In the genomic region with DNA sequence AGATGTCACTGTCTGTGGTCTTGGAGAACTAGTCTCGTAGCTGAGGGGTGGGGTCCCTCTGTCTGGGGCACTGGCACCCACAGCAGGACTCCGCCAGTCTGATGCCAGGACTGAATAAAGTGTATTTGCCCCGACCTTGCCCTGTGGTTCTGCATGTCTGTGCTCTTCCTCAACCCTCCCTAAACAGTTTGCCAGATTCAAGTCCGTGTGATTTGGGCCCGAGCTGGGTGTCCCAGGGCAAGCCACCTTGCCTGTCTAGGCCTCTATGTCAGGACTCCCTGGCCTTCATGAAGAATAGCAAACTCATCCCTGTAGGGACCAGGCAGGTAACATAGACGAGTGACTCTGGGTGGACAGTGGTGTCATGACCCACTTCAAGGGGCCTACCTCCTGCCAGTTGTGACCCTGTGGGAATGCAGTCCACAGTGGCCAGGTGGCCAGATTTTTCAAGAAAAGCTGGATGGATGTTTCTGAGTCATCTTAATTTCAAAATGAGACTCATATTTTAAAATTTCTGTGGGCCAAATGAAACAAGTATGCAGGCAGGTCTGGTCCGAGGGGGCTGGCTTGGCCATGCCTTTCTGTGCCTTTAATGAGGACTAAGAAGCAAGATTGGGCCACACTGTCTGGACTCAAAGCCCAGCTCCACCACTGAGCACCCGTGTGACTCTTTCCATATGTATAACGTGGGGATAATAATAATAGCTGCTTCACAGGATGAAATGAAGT, we compare ENCODE assay signal across 9 cellular contexts. TPM values are rescaled to one million over a fixed set of nuclear protein-coding genes. Genes with fewer than 3 reads are reported as not detected.
DNase-seq lines count a peak whose midpoint lies in the region; ATAC-seq and TF ChIP-seq lines count a peak whose summit lies in the region.
"Had no signal": no experiment of that assay in that cellular context is flagged by ENCODE, and none has a peak within 500 bp of the region (broad histone marks: within the 10 kb centered on the region; RNA-seq: fewer than 3 reads in every experiment).

No MANE protein-coding gene starts in this region.

- no peak overlapping the region for H3K27ac Mint-ChIP-seq in activated CD4-positive, alpha-beta memory T cell treated with anti-CD3 and anti-CD28 coated beads for 36 hours
- H3K27ac Mint-ChIP-seq in activated CD4-positive, alpha-beta memory T cell treated with anti-CD3 and anti-CD28 coated beads, Interleukin-2, amount 10 ng/mL, durations not matched to agents 7 days and 5 days = no peak overlapping the region
- H3K27ac Mint-ChIP-seq in stimulated activated effector memory CD8-positive, alpha-beta T cell treated with anti-CD3 and anti-CD28 coated beads, Interleukin-12 subunit alpha, Interleukin-12 subunit beta, amount 100 ng/mL, for 72 hours = peak overlapping the region; percentile 16

- DNase-seq in activated CD4-positive, alpha-beta memory T cell treated with anti-CD3 and anti-CD28 coated beads for 36 hours = no peak
- DNase-seq in activated CD4-positive, alpha-beta memory T cell treated with anti-CD3 and anti-CD28 coated beads, Interleukin-2, amount 10 ng/mL, durations not matched to agents 7 days and 5 days = no peak
- DNase-seq in fibroblast of pulmonary artery (ENCODE audit: low read depth) (no peak), NCI-H2107 (lab: John Stamatoyannopoulos, UW) (no peak), GOT3 (lab: John Stamatoyannopoulos, UW) (no peak)
- no peak for DNase-seq in stimulated activated effector memory CD8-positive, alpha-beta T cell treated with anti-CD3 and anti-CD28 coated beads, Interleukin-12 subunit alpha, Interleukin-12 subunit beta, amount 100 ng/mL, for 72 hours (ENCODE audit: low spot score in 2 of 2)
- DNase-seq: NCI-H2029 treated with DMSO at 0.1 percent for 48 hours had no signal

- CTCF ChIA-PET in activated CD4-positive, alpha-beta memory T cell treated with anti-CD3 and anti-CD28 coated beads for 36 hours (lab: Charles Lee) = interaction anchor here (0.8 to 5.1 kb wide), 7 partner anchors 17 to 59 kb away, joined by 3 to 37 read pairs (median 13); a partner anchor contains a TSS
- CTCF ChIA-PET in activated CD4-positive, alpha-beta memory T cell treated with anti-CD3 and anti-CD28 coated beads, Interleukin-2, amount 10 ng/mL, durations not matched to agents 7 days and 5 days (lab: Charles Lee) = interaction anchor here (0.7 to 3.7 kb wide), 6 partner anchors 26 to 88 kb away, joined by 3 to 17 read pairs (median 4); a partner anchor contains a TSS

- peak overlapping the region; percentile 83 for H3K4me3 ChIP-seq in WI38 (ENCODE audit: low read depth, low read length)
- H3K4me3 ChIP-seq in fibroblast of pulmonary artery (replicated peaks; ENCODE audit: low read depth, low read length) = peak overlapping the region; percentile 71

- peaks cover 13% of the 10 kb centered on the region for H3K4me1 Mint-ChIP-seq in activated CD4-positive, alpha-beta memory T cell treated with anti-CD3 and anti-CD28 coated beads for 36 hours (ENCODE audit: low read depth)
- peaks cover 33% of the 10 kb centered on the region for H3K4me1 Mint-ChIP-seq in activated CD4-positive, alpha-beta memory T cell treated with anti-CD3 and anti-CD28 coated beads, Interleukin-2, amount 10 ng/mL, durations not matched to agents 7 days and 5 days
- peaks cover 29% of the 10 kb centered on the region for H3K4me1 Mint-ChIP-seq in stimulated activated effector memory CD8-positive, alpha-beta T cell treated with anti-CD3 and anti-CD28 coated beads, Interleukin-12 subunit alpha, Interleukin-12 subunit beta, amount 100 ng/mL, for 72 hours

- TF ChIP-seq CTCF in WI38 (IDR thresholded peaks at IDR 0.05; ENCODE audit: low read depth, low read length) = no peak
- no peak for TF ChIP-seq CTCF in fibroblast of pulmonary artery (IDR thresholded peaks at IDR 0.05; ENCODE audit: low read length, missing control alignments)

- H3K27me3 Mint-ChIP-seq in activated CD4-positive, alpha-beta memory T cell treated with anti-CD3 and anti-CD28 coated beads for 36 hours = no peaks in the 10 kb centered on the region
- peaks cover 8% of the 10 kb centered on the region for H3K27me3 Mint-ChIP-seq in activated CD4-positive, alpha-beta memory T cell treated with anti-CD3 and anti-CD28 coated beads, Interleukin-2, amount 10 ng/mL, durations not matched to agents 7 days and 5 days

- H3K4me3 Mint-ChIP-seq in activated CD4-positive, alpha-beta memory T cell treated with anti-CD3 and anti-CD28 coated beads for 36 hours = peak overlapping the region; percentile 46
- H3K4me3 Mint-ChIP-seq in activated CD4-positive, alpha-beta memory T cell treated with anti-CD3 and anti-CD28 coated beads, Interleukin-2, amount 10 ng/mL, durations not matched to agents 7 days and 5 days = no peak overlapping the region
- H3K4me3 Mint-ChIP-seq in stimulated activated effector memory CD8-positive, alpha-beta T cell treated with anti-CD3 and anti-CD28 coated beads, Interleukin-12 subunit alpha, Interleukin-12 subunit beta, amount 100 ng/mL, for 72 hours = peak overlapping the region; percentile 78

- no peak for ATAC-seq in stimulated activated effector memory CD8-positive, alpha-beta T cell treated with anti-CD3 and anti-CD28 coated beads, Interleukin-12 subunit alpha, Interleukin-12 subunit beta, amount 100 ng/mL, for 72 hours
- no peak for ATAC-seq in HG02798 (IDR thresholded peaks at IDR 0.05; ENCODE audit: poor library complexity, unreplicated experiment)

- intact Hi-C loops in activated CD4-positive, alpha-beta memory T cell treated with anti-CD3 and anti-CD28 coated beads for 36 hours (cut with micrococcal nuclease) = no loop called here

- POLR2A ChIA-PET in activated CD4-positive, alpha-beta memory T cell treated with anti-CD3 and anti-CD28 coated beads for 36 hours (lab: Charles Lee) = no interaction called here
- POLR2A ChIA-PET in activated CD4-positive, alpha-beta memory T cell treated with anti-CD3 and anti-CD28 coated beads, Interleukin-2, amount 10 ng/mL, durations not matched to agents 7 days and 5 days (lab: Charles Lee) = interaction anchor here (3.1 kb wide), 1 partner anchor 30 kb away, joined by 11 read pairs; no protein-coding TSS in a partner anchor

- H3K9me3 Mint-ChIP-seq in activated CD4-positive, alpha-beta memory T cell treated with anti-CD3 and anti-CD28 coated beads for 36 hours = no peaks in the 10 kb centered on the region
- no peaks in the 10 kb centered on the region for H3K9me3 Mint-ChIP-seq in activated CD4-positive, alpha-beta memory T cell treated with anti-CD3 and anti-CD28 coated beads, Interleukin-2, amount 10 ng/mL, durations not matched to agents 7 days and 5 days
- H3K9me3 Mint-ChIP-seq in stimulated activated effector memory CD8-positive, alpha-beta T cell treated with anti-CD3 and anti-CD28 coated beads, Interleukin-12 subunit alpha, Interleukin-12 subunit beta, amount 100 ng/mL, for 72 hours = no peaks in the 10 kb centered on the region

- H3K36me3 Mint-ChIP-seq in activated CD4-positive, alpha-beta memory T cell treated with anti-CD3 and anti-CD28 coated beads for 36 hours = no peaks in the 10 kb centered on the region
- no peaks in the 10 kb centered on the region for H3K36me3 Mint-ChIP-seq in activated CD4-positive, alpha-beta memory T cell treated with anti-CD3 and anti-CD28 coated beads, Interleukin-2, amount 10 ng/mL, durations not matched to agents 7 days and 5 days (ENCODE audit: low read depth)
- H3K36me3 Mint-ChIP-seq in stimulated activated effector memory CD8-positive, alpha-beta T cell treated with anti-CD3 and anti-CD28 coated beads, Interleukin-12 subunit alpha, Interleukin-12 subunit beta, amount 100 ng/mL, for 72 hours = peaks cover 20% of the 10 kb centered on the region

RNA-seq across cellular contexts. Expression of a gene that starts 3.4 kb away (rescaled TPM):
- 1 to 10 TPM; 4.4 to 4.7 TPM for total RNA-seq in activated CD4-positive, alpha-beta memory T cell treated with anti-CD3 and anti-CD28 coated beads for 36 hours
- 1 to 10 TPM; 2.9 to 3.2 TPM for total RNA-seq in activated CD4-positive, alpha-beta memory T cell treated with anti-CD3 and anti-CD28 coated beads, Interleukin-2, amount 10 ng/mL, durations not matched to agents 7 days and 5 days

RNA-seq across cellular contexts. Expression of a gene that starts 18.2 kb away (rescaled TPM):
- 1 to 10 TPM; 9.5 to 9.7 TPM for total RNA-seq in activated CD4-positive, alpha-beta memory T cell treated with anti-CD3 and anti-CD28 coated beads for 36 hours
- 1 to 10 TPM; 1.8 to 2.7 TPM for total RNA-seq in activated CD4-positive, alpha-beta memory T cell treated with anti-CD3 and anti-CD28 coated beads, Interleukin-2, amount 10 ng/mL, durations not matched to agents 7 days and 5 days

RNA-seq across cellular contexts. Expression of a gene that starts 31.4 kb away (rescaled TPM):
- total RNA-seq in activated CD4-positive, alpha-beta memory T cell treated with anti-CD3 and anti-CD28 coated beads for 36 hours = 10 to 100 TPM; 15.2 to 15.9 TPM
- 10 to 100 TPM; 23.5 to 23.9 TPM for total RNA-seq in activated CD4-positive, alpha-beta memory T cell treated with anti-CD3 and anti-CD28 coated beads, Interleukin-2, amount 10 ng/mL, durations not matched to agents 7 days and 5 days

RNA-seq across cellular contexts. Expression of a gene that starts 38.2 kb away (rescaled TPM):
- total RNA-seq in activated CD4-positive, alpha-beta memory T cell treated with anti-CD3 and anti-CD28 coated beads for 36 hours = 1 to 10 TPM; 5.4 to 6.4 TPM
- 1 to 10 TPM; 5.9 to 6.0 TPM for total RNA-seq in activated CD4-positive, alpha-beta memory T cell treated with anti-CD3 and anti-CD28 coated beads, Interleukin-2, amount 10 ng/mL, durations not matched to agents 7 days and 5 days

RNA-seq across cellular contexts. Expression of a gene that starts 51.8 kb away (rescaled TPM):
- total RNA-seq in activated CD4-positive, alpha-beta memory T cell treated with anti-CD3 and anti-CD28 coated beads for 36 hours = 10 to 100 TPM; 42.6 to 43.5 TPM
- total RNA-seq in activated CD4-positive, alpha-beta memory T cell treated with anti-CD3 and anti-CD28 coated beads, Interleukin-2, amount 10 ng/mL, durations not matched to agents 7 days and 5 days = 10 to 100 TPM; 28.3 to 28.9 TPM
